In genomic region chr4:123162859-123163258, GRCh38 we compare ENCODE assay signal across 25 cellular contexts.
DNase-seq lines count a peak whose midpoint lies in the region; ATAC-seq, FAIRE-seq and TF ChIP-seq lines count a peak whose summit lies in the region.
"Had no signal": no experiment of that assay in that cellular context is flagged by ENCODE, and none has a peak within 500 bp of the region (broad histone marks: within the 10 kb centered on the region; RNA-seq: fewer than 3 reads in every experiment).

No MANE protein-coding gene starts in this region.

- TF ChIP-seq RAD21 in HepG2 (CRISPR knock-in tag; IDR thresholded peaks at IDR 0.05): no peak

- TF ChIP-seq EP300 in HepG2 (IDR thresholded peaks at IDR 0.05; ENCODE audit: low read depth in 2 of 2, low read length in 2 of 2) (no peak), HepG2 (CRISPR knock-in tag; IDR thresholded peaks at IDR 0.05; ENCODE audit: borderline replicate concordance) (no peak)

- no peak for TF ChIP-seq POLR2A in HepG2 (IDR thresholded peaks at IDR 0.05; ENCODE audit: insufficient read depth in 1 of 2, low read depth in 2 of 2, low read length in 2 of 2)
- TF ChIP-seq POLR2A in right lobe of liver (IDR thresholded peaks at IDR 0.05): no peak

- no peaks in the 10 kb centered on the region for H3K79me2 ChIP-seq in HepG2 (ENCODE audit: insufficient read depth, low read length)

- no peak overlapping the region for H3K9ac ChIP-seq in HepG2 (ENCODE audit: insufficient read depth, low read depth, low read length)
- H3K9ac ChIP-seq: BLaER1 had no signal

- H3K27me3 ChIP-seq in HepG2 (ENCODE audit: control insufficient read depth in 1 of 2, insufficient read depth in 2 of 2, low read length in 2 of 2): no peaks in the 10 kb centered on the region
- no peaks in the 10 kb centered on the region for H3K27me3 ChIP-seq in right lobe of liver
- no peaks in the 10 kb centered on the region for H3K27me3 ChIP-seq in small intestine (ENCODE audit: control insufficient read depth in 2 of 2, insufficient read depth in 2 of 2, low read length in 2 of 2)
- H3K27me3 ChIP-seq: BE2C, BLaER1 had no signal

- no peak for FAIRE-seq in HepG2 (lab: Jason Lieb, UNC)
- no peak for FAIRE-seq in small intestine (lab: Jason Lieb, UNC)
- FAIRE-seq: GM12878, GM12892, GM18507 had no signal

- H3K36me3 ChIP-seq in HepG2 (replicated peaks in 1 of 2; ENCODE audit: control insufficient read depth in 1 of 2, insufficient read depth in 2 of 2, low read length in 2 of 2) (no peaks in the 10 kb centered on the region), right lobe of liver (no peaks in the 10 kb centered on the region), small intestine (ENCODE audit: control insufficient read depth in 2 of 2, insufficient read depth in 2 of 2, low read length in 2 of 2) (no peaks in the 10 kb centered on the region)
- H3K36me3 ChIP-seq: BE2C, BLaER1 had no signal

- H3K4me3 ChIP-seq in HepG2 (replicated peaks in 1 of 3; ENCODE audit: insufficient read depth in 1 of 3, low read depth in 2 of 3, low read length in 3 of 3) (no peak overlapping the region), right lobe of liver (no peak overlapping the region), small intestine (ENCODE audit: low read depth in 1 of 2, low read length in 2 of 2) (no peak overlapping the region)
- H3K4me3 ChIP-seq: BLaER1, GM12878 had no signal

- H4K20me1 ChIP-seq in HepG2 (ENCODE audit: insufficient read depth, low read length): no peaks in the 10 kb centered on the region
- H4K20me1 ChIP-seq: BLaER1 had no signal

- DNase-seq in HepG2 (ENCODE audit: low spot score) (peak; percentile 61), right lobe of liver (no peak), NCI-H526 (lab: John Stamatoyannopoulos, UW) (peak; percentile 24 to 67), small intestine (peak; percentile 39)
- no peak for DNase-seq in stimulated activated CD4-positive, alpha-beta T cell treated with anti-CD3 and anti-CD28 coated beads, Interleukin-4, amount 100 ng/mL, for 1 hour
- DNase-seq: 8988T; ACHN; BE2C; C1 segment of cervical spinal cord; CD4-positive, alpha-beta memory T cell; CD4-positive, CD25-positive, alpha-beta regulatory T cell; CD8-positive, alpha-beta memory T cell; COR-L47; DMS 273 treated with DMSO at 0.1 percent for 48 hours; DMS153; DMS53; DMS79; DND-41; EL; GDM1 had no signal

- H3K27ac ChIP-seq in HepG2 (ENCODE audit: extremely low read length, insufficient read depth, low read length) (no peak overlapping the region), right lobe of liver (no peak overlapping the region), small intestine (ENCODE audit: low read depth in 1 of 2, low read length in 1 of 2) (no peak overlapping the region)
- H3K27ac ChIP-seq: BLaER1 had no signal

- in situ Hi-C loops in HepG2 (cut with HindIII; ENCODE audit: extremely low pct_ligation_motif_present, low pct_unique_long_range_greater_than_20kb): no loop called here

- TF ChIP-seq CTCF in HepG2 (CRISPR knock-in tag; IDR thresholded peaks at IDR 0.05) (no peak), right lobe of liver (IDR thresholded peaks at IDR 0.05) (no peak)

- peaks cover 11% of the 10 kb centered on the region for H3K4me1 ChIP-seq in HepG2 (ENCODE audit: insufficient read depth, low read length)
- no peaks in the 10 kb centered on the region for H3K4me1 ChIP-seq in right lobe of liver
- no peaks in the 10 kb centered on the region for H3K4me1 ChIP-seq in small intestine (ENCODE audit: control insufficient read depth in 2 of 2, insufficient read depth in 1 of 2, low read depth in 1 of 2, low read length in 1 of 2)
- H3K4me1 ChIP-seq: BE2C, BLaER1 had no signal

- no peaks in the 10 kb centered on the region for H3K9me3 ChIP-seq in HepG2 (ENCODE audit: low read length)
- H3K9me3 ChIP-seq in right lobe of liver: no peaks in the 10 kb centered on the region
- no peaks in the 10 kb centered on the region for H3K9me3 ChIP-seq in small intestine (ENCODE audit: control insufficient read depth, low read depth)
- H3K9me3 ChIP-seq: BE2C, BLaER1 had no signal

- WGBS in HepG2 (ENCODE audit: low lambda C conversion rate): 77% methylated on average over 4 of the region's 4 CpGs
- 94% methylated on average over 4 of the region's 4 CpGs for WGBS in right lobe of liver (ENCODE audit: insufficient coverage, low coverage, low lambda C conversion rate, missing lambda C conversion rate)
- 29 to 76% (median 51%) methylated on average over 4 of the region's 4 CpGs for WGBS in small intestine, 3 donors

- ATAC-seq in HepG2 (peak; percentile 83), right lobe of liver (no peak), HG03442 (IDR thresholded peaks at IDR 0.05; ENCODE audit: unreplicated experiment) (no peak)
- ATAC-seq: GM12878 had no signal

- intact Hi-C loops in HepG2 (cut with micrococcal nuclease; ENCODE audit: unreplicated experiment) (no loop called here), right lobe of liver (cut with DNase I) (no loop called here)

- no peak overlapping the region for H3K4me2 ChIP-seq in HepG2 (ENCODE audit: low read depth, low read length)
- H3K4me2 ChIP-seq: BLaER1 had no signal

- BruUV-seq in HepG2 (replicated peaks; lab: Mats Ljungman, UMichigan): no TSS peak

- H2AFZ ChIP-seq in HepG2 (ENCODE audit: low read length): no peak overlapping the region

- CTCF ChIA-PET in HepG2 (lab: Yijun Ruan, JAX; ENCODE audit: low intra/inter-chr PET ratio, low total read pairs): no interaction called here

- POLR2A ChIA-PET in HepG2 (lab: Yijun Ruan, JAX): no interaction called here

TF ChIP-seq in HepG2, 621 proteins besides CTCF, POLR2A, EP300 and RAD21:
- peak; percentile 85; the same call in 1 of the 2 replicates for TF ChIP-seq HOMEZ (CRISPR knock-in tag; IDR thresholded peaks at IDR 0.05; ENCODE audit: low read depth)
- TF ChIP-seq ZNF713 (CRISPR knock-in tag; IDR thresholded peaks at IDR 0.05): no peak
- TF ChIP-seq ZBTB33 (CRISPR knock-in tag; IDR thresholded peaks at IDR 0.05): peak; percentile 50
- peak; percentile 87 for TF ChIP-seq ZNF644 (CRISPR knock-in tag; IDR thresholded peaks at IDR 0.05; ENCODE audit: low read depth)
- TF ChIP-seq NCOR1 (IDR thresholded peaks at IDR 0.05; ENCODE audit: borderline replicate concordance, low read length): peak; percentile 39; the same call in 1 of the 2 replicates
- 0 out of 2 replicates have a peak, but pooled peaks have one; percentile 40 for TF ChIP-seq POGZ (CRISPR knock-in tag; IDR thresholded peaks at IDR 0.05)
- no peak for TF ChIP-seq BHLHE40 (IDR thresholded peaks at IDR 0.05; ENCODE audit: low read length)
- peak; percentile 62 for TF ChIP-seq HNF4A (CRISPR knock-in tag; IDR thresholded peaks at IDR 0.05)
- TF ChIP-seq ZNF780A (CRISPR knock-in tag; IDR thresholded peaks at IDR 0.05): no peak

Comparison
In these comparisons a context has a peak if more than half of its experiments do, and no peak if none do; other contexts are left out.
1. DNase-seq: peak in HepG2 (single experiment), NCI-H526 (2 of 2) and small intestine (single experiment); none in right lobe of liver (0 of 3) and stimulated activated CD4-positive, alpha-beta T cell treated with anti-CD3 and anti-CD28 coated beads, Interleukin-4, amount 100 ng/mL, for 1 hour (single experiment).